2 cellular contexts compared by ENCODE assay signal in the genomic region with DNA sequence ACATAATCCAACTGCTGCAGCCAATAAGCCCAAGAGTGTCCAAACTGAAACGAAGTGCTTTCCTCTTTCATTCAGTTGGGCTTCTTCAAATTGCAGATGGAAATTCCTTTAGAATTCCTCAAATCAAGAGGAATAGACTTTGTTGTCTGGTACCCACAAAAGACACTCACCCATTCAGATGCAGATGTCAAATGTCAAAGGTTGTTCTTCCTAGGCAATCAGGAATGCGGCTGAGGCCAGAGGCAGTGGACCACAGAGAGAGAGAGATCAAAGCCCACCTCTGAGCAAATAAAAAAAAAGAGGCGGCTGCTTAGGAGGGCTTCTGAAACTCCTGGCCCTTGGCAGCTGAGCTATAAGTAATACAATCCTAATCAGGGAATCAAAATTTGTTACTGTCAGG.
TF ChIP-seq lines count a peak whose summit lies in the region.

No MANE protein-coding gene starts in this region.

TF ChIP-seq in HepG2, 621 proteins besides CTCF, POLR2A, EP300 and RAD21 (continued from another document):
- TF ChIP-seq, protein P1, sequence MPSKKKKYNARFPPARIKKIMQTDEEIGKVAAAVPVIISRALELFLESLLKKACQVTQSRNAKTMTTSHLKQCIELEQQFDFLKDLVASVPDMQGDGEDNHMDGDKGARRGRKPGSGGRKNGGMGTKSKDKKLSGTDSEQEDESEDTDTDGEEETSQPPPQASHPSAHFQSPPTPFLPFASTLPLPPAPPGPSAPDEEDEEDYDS (CRISPR knock-in tag; IDR thresholded peaks at IDR 0.05), result no peak
- TF ChIP-seq AGO1 (IDR thresholded peaks at IDR 0.05; ENCODE audit: low read depth, low read length, poor library complexity, severe bottlenecking) (no peak), ATRX (CRISPR knock-in tag; IDR thresholded peaks at IDR 0.05; ENCODE audit: borderline replicate concordance) (no peak), THYN1 (CRISPR knock-in tag; IDR thresholded peaks at IDR 0.05; ENCODE audit: borderline replicate concordance, low read depth) (no peak), HNF4G (IDR thresholded peaks at IDR 0.05; ENCODE audit: borderline replicate concordance, low read depth, low read length) (no peak), HNF4G (CRISPR knock-in tag; IDR thresholded peaks at IDR 0.05; ENCODE audit: borderline replicate concordance, low read depth) (no peak), ADNP (CRISPR knock-in tag; IDR thresholded peaks at IDR 0.05) (no peak), CAMTA2 (CRISPR knock-in tag; IDR thresholded peaks at IDR 0.05; ENCODE audit: borderline replicate concordance) (no peak), SNAI1 (CRISPR knock-in tag; IDR thresholded peaks at IDR 0.05; ENCODE audit: borderline replicate concordance) (no peak), HDAC2 (CRISPR knock-in tag; IDR thresholded peaks at IDR 0.05) (no peak), ETS1 (CRISPR knock-in tag; IDR thresholded peaks at IDR 0.05) (no peak), ZNF513 (CRISPR knock-in tag; conservative IDR thresholded peaks at IDR 0.05) (no peak), CCAR2 (optimal IDR thresholded peaks at IDR 0.05; ENCODE audit: low read depth, low read length) (no peak), USF2 (IDR thresholded peaks at IDR 0.05; ENCODE audit: low read depth, low read length) (no peak), USF2 (CRISPR knock-in tag; IDR thresholded peaks at IDR 0.05; ENCODE audit: borderline replicate concordance) (no peak), TCF12 (IDR thresholded peaks at IDR 0.05) (no peak), TCF12 (CRISPR knock-in tag; IDR thresholded peaks at IDR 0.05) (no peak), ARNT2 (CRISPR knock-in tag; IDR thresholded peaks at IDR 0.05; ENCODE audit: low read depth) (no peak), ONECUT2 (CRISPR knock-in tag; IDR thresholded peaks at IDR 0.05) (no peak), NR3C1 (CRISPR knock-in tag; IDR thresholded peaks at IDR 0.05) (no peak), MYNN (CRISPR knock-in tag; IDR thresholded peaks at IDR 0.05; ENCODE audit: low read depth) (no peak)
- TF ChIP-seq, protein P2, sequence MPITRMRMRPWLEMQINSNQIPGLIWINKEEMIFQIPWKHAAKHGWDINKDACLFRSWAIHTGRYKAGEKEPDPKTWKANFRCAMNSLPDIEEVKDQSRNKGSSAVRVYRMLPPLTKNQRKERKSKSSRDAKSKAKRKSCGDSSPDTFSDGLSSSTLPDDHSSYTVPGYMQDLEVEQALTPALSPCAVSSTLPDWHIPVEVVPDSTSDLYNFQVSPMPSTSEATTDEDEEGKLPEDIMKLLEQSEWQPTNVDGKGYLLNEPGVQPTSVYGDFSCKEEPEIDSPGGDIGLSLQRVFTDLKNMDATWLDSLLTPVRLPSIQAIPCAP (CRISPR knock-in tag; IDR thresholded peaks at IDR 0.05; ENCODE audit: low read depth), result no peak
TF ChIP-seq in HepG2: peak in this region for 0.

TF ChIP-seq in H1, 55 proteins besides CTCF, POLR2A, EP300 and RAD21 (continued from another document):
- 0 out of 2 replicates have a peak, but pooled peaks have one; percentile 7 for TF ChIP-seq USF2 (IDR thresholded peaks at IDR 0.05; ENCODE audit: low read length)
- TF ChIP-seq SP1 (IDR thresholded peaks at IDR 0.05; ENCODE audit: low read depth, low read length), result peak; percentile 66; the same call in 1 of the 2 replicates
- TF ChIP-seq KDM1A (IDR thresholded peaks at IDR 0.05; ENCODE audit: borderline replicate concordance, low read length), result peak; percentile 49; the same call in 1 of the 2 replicates
- TF ChIP-seq TEAD4 (IDR thresholded peaks at IDR 0.05; ENCODE audit: low read depth, low read length), result peak; percentile 92
- TF ChIP-seq CBX8 (IDR thresholded peaks at IDR 0.05; ENCODE audit: borderline replicate concordance, low read depth, low read length), result no peak
- TF ChIP-seq POU5F1 (IDR thresholded peaks at IDR 0.05; ENCODE audit: low read depth, low read length), result 0 out of 2 replicates have a peak, but pooled peaks have one; percentile 73
- 0 out of 2 replicates have a peak, but pooled peaks have one; percentile 12 for TF ChIP-seq CHD2 (IDR thresholded peaks at IDR 0.05; ENCODE audit: low read length)
- no peak for TF ChIP-seq SAP30 (IDR thresholded peaks at IDR 0.05; ENCODE audit: insufficient read depth, insufficient replicate concordance, low read length)
- no peak for TF ChIP-seq SIRT6 (IDR thresholded peaks at IDR 0.05; ENCODE audit: low read length)
